ENCODE assay signal across 2 cellular contexts in genomic region chr12:116153096-116153495, GRCh38.
TF ChIP-seq lines count a peak whose summit lies in the region.

No MANE protein-coding gene starts in this region.

TF ChIP-seq in SK-N-SH, 30 proteins besides CTCF, POLR2A, EP300 and RAD21 (continued from another document):
- TF ChIP-seq FOXM1 (IDR thresholded peaks at IDR 0.05; ENCODE audit: low read depth) (no peak), USF2 (IDR thresholded peaks at IDR 0.05; ENCODE audit: borderline replicate concordance, low read depth, low read length) (no peak)

TF ChIP-seq in SK-N-SH treated with all-trans-retinoic acid at 6 μM for 48 hours, 23 proteins besides CTCF, POLR2A, EP300 and RAD21 (continued from another document):
- no peak for TF ChIP-seq RARB (CRISPR knock-in tag; IDR thresholded peaks at IDR 0.05)
- no peak for TF ChIP-seq POU6F1 (CRISPR knock-in tag; IDR thresholded peaks at IDR 0.05; ENCODE audit: borderline replicate concordance, low read depth)
- TF ChIP-seq ZFP3 (CRISPR knock-in tag; IDR thresholded peaks at IDR 0.05): no peak
- no peak for TF ChIP-seq ISL1 (CRISPR knock-in tag; IDR thresholded peaks at IDR 0.05)
- TF ChIP-seq ZFP30 (CRISPR knock-in tag; IDR thresholded peaks at IDR 0.05): no peak
- no peak for TF ChIP-seq CREB5 (CRISPR knock-in tag; IDR thresholded peaks at IDR 0.05; ENCODE audit: low read depth)
- TF ChIP-seq PATZ1 (CRISPR knock-in tag; IDR thresholded peaks at IDR 0.05; ENCODE audit: borderline replicate concordance): no peak
- no peak for TF ChIP-seq ZNF70 (CRISPR knock-in tag; IDR thresholded peaks at IDR 0.05)
- TF ChIP-seq PPARA (CRISPR knock-in tag; IDR thresholded peaks at IDR 0.05; ENCODE audit: borderline replicate concordance): no peak
- no peak for TF ChIP-seq TOX (CRISPR knock-in tag; IDR thresholded peaks at IDR 0.05; ENCODE audit: borderline replicate concordance)
- TF ChIP-seq ZNF565 (CRISPR knock-in tag; conservative IDR thresholded peaks at IDR 0.05; ENCODE audit: low read depth): no peak
